20 cellular contexts compared by ENCODE assay signal in the genomic region with DNA sequence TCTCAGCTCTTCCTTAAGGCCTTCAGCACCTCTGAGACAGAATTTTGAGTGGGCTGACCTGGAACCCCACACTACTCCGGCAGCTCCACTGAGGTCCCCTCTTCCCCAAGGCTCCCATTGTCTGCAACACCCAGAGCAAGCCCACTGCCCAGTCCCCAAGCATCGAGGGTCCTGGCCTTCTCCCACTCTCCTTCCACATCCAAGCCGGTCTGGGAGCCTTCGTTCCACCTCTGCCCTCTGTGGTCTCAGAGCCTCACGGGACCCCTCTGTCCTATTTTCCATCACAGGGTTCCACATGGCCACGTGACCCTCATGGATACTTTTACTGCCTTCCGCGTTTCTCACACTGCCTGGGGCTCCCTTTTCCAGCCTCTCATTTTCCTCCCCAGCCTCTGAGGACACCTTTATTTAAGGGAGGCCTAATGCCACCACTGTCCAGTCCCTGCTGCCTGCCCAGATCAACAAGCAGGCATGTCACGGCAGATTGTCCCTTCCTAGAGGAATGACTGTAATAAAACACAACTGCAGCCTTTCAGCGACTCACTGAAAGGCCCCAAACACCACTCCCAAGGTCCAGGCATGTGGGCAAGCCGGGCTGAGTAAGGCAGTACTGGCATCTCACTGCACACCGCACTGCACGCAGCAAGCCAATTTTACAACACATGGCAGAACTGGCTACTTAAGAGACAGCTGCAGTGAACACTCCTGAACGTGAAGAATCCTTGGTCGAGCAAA. TPM values are rescaled to one million over a fixed set of nuclear protein-coding genes. Genes with fewer than 3 reads are reported as not detected.
"Had no signal": no experiment of that assay in that cellular context is flagged by ENCODE, and none has a peak within 500 bp of the region (broad histone marks: within the 10 kb centered on the region; RNA-seq: fewer than 3 reads in every experiment).

No MANE protein-coding gene starts in this region.

- DNase-seq: effector memory CD4-positive, alpha-beta T cell; gastrocnemius medialis; heart right ventricle; hypothalamus; mammary epithelial cell; naive thymus-derived CD4-positive, alpha-beta T cell; nephron progenitor cell; nucleus accumbens; psoas muscle; retina; right lobe of liver; stimulated activated CD4-positive, alpha-beta T cell treated with anti-CD3 and anti-CD28 coated beads, Interleukin-12 subunit alpha, Interleukin-12 subunit beta, amount 100 ng/mL, for 4 hours; stimulated activated naive CD4-positive, alpha-beta T cell treated with Interleukin-2 at 50 U/mL for 16 hours; trophoblast cell had no signal

- FAIRE-seq: endometrium, islet of Langerhans had no signal

- ATAC-seq: esophagus mucosa; gastrocnemius medialis; heart right ventricle; left lobe of liver; naive thymus-derived CD4-positive, alpha-beta T cell; psoas muscle; right lobe of liver had no signal

- H3K9me3 Mint-ChIP-seq: naive thymus-derived CD4-positive, alpha-beta T cell; nephron progenitor cell had no signal

- H3K27ac Mint-ChIP-seq: nephron progenitor cell had no signal

- H3K4me3 Mint-ChIP-seq: nephron progenitor cell had no signal

RNA-seq across cellular contexts. Expression of a gene that starts 7.9 kb away (rescaled TPM):
- total RNA-seq: esophagus mucosa; fibroblast of lung; gastrocnemius medialis; left lobe of liver; mammary epithelial cell; mesenteric fat pad; naive thymus-derived CD4-positive, alpha-beta T cell; right lobe of liver had no signal
